Comparison of ENCODE assay signal across 34 cellular contexts in the genomic region with DNA sequence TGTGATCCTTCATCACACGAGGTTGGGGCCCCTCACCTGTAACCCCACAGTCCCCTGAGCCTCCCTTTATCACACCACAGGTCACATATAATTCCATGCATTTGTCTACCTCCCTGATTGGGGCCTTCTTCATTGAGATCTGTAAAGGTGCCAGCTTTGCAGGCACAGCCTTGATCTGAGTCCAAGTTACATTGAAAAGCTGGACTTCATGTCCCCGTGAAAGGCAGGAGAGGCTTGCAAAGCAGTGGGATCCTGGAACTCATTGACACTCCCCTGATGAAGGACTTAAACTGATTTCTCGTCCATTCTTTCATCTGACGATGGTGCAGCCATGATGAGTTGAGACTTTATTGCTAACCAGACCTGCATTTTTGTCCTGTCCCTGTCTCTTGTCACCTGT. TPM values are rescaled to one million over a fixed set of nuclear protein-coding genes. Genes with fewer than 3 reads are reported as not detected.
"Had no signal": no experiment of that assay in that cellular context is flagged by ENCODE, and none has a peak within 500 bp of the region (broad histone marks: within the 10 kb centered on the region; RNA-seq: fewer than 3 reads in every experiment).

No MANE protein-coding gene starts in this region.

- H3K4me1 Mint-ChIP-seq: activated CD4-positive, alpha-beta T cell treated with anti-CD3 and anti-CD28 coated beads for 36 hours; T-helper 17 cell had no signal

- DNase-seq: activated CD4-positive, alpha-beta memory T cell treated with anti-CD3 and anti-CD28 coated beads for 36 hours; activated CD4-positive, alpha-beta T cell treated with anti-CD3 and anti-CD28 coated beads for 36 hours; activated CD4-positive, alpha-beta T cell treated with anti-CD3 and anti-CD28 coated beads, Interleukin-2, amount 10 ng/mL, durations not matched to agents 24 days and 14 days; activated CD4-positive, CD25-positive, alpha-beta regulatory T cell; activated CD4-positive, CD25-positive, alpha-beta regulatory T cell treated with anti-CD3 and anti-CD28 coated beads, Interleukin-2, amount 50 U/mL, for 72 hours; activated CD8-positive, alpha-beta memory T cell treated with anti-CD3 and anti-CD28 coated beads, Interleukin-2, amount 50 U/mL, for 48 hours; activated effector memory CD4-positive, alpha-beta T cell treated with Interleukin-2 at 50 U/mL for 16 hours; activated gamma-delta T cell treated with Interleukin-2 at 50 U/mL for 16 hours; activated naive CD4-positive, alpha-beta T cell treated with anti-CD3 and anti-CD28 coated beads, Interleukin-2, amount 50 U/mL, for 16 hours; activated naive CD4-positive, alpha-beta T cell treated with Interleukin-2 at 50 U/mL for 16 hours; activated T-cell treated with anti-CD3 and anti-CD28 coated beads for 4 hours; activated T-cell treated with anti-CD3 and anti-CD28 coated beads, Interleukin-2, amount 50 U/mL, for 24 hours; activated T-cell treated with anti-CD3 and anti-CD28 coated beads, Interleukin-2, amount 50 U/mL, for 72 hours; amniotic stem cell; anterior cingulate cortex; brain microvascular endothelial cell; cortex of kidney; dermis blood vessel endothelial cell; effector CD4-positive, alpha-beta T cell; effector memory CD8-positive, alpha-beta T cell; erythroblast; foreskin keratinocyte; gastrocnemius medialis; glutamatergic neuron; heart left ventricle; T-helper 1 cell; T-helper 17 cell; T1000 had no signal

- H3K4me3 ChIP-seq: esophagus muscularis mucosa, gastrocnemius medialis, heart left ventricle had no signal

- H3K9me3 ChIP-seq: gastrocnemius medialis, heart left ventricle had no signal

- FAIRE-seq: astrocyte, bronchial epithelial cell, colon had no signal

- H3K36me3 ChIP-seq: brain microvascular endothelial cell, esophagus muscularis mucosa, gastrocnemius medialis, heart left ventricle had no signal

- H3K9me3 Mint-ChIP-seq: activated CD4-positive, alpha-beta T cell treated with anti-CD3 and anti-CD28 coated beads, Interleukin-2, amount 10 ng/mL, durations not matched to agents 24 days and 14 days had no signal

- H3K27ac ChIP-seq: brain microvascular endothelial cell, esophagus muscularis mucosa, foreskin keratinocyte, gastrocnemius medialis, heart left ventricle had no signal

- H3K27ac Mint-ChIP-seq: activated CD4-positive, alpha-beta memory T cell treated with anti-CD3 and anti-CD28 coated beads for 36 hours; activated CD4-positive, alpha-beta T cell treated with anti-CD3 and anti-CD28 coated beads for 36 hours; activated CD4-positive, alpha-beta T cell treated with anti-CD3 and anti-CD28 coated beads, Interleukin-2, amount 10 ng/mL, durations not matched to agents 24 days and 14 days; activated naive CD8-positive, alpha-beta T cell; activated T-cell treated with anti-CD3 and anti-CD28 coated beads, Interleukin-2, amount 50 U/mL, for 24 hours; activated T-cell treated with anti-CD3 and anti-CD28 coated beads, Interleukin-2, amount 50 U/mL, for 72 hours; effector memory CD8-positive, alpha-beta T cell; T-helper 17 cell; T-helper 2 cell treated with Interferon-gamma antibody and Interleukin-4, amounts not matched to agents 5 μg/mL and 100 μg/mL, for 36 hours had no signal

- H3K36me3 Mint-ChIP-seq: activated CD4-positive, alpha-beta memory T cell treated with anti-CD3 and anti-CD28 coated beads for 36 hours; activated naive CD8-positive, alpha-beta T cell had no signal

- H3K27me3 Mint-ChIP-seq: activated naive CD8-positive, alpha-beta T cell had no signal

- H3K4me1 ChIP-seq: foreskin keratinocyte had no signal

- H3K4me3 Mint-ChIP-seq: activated CD4-positive, alpha-beta memory T cell treated with anti-CD3 and anti-CD28 coated beads for 36 hours; activated CD4-positive, alpha-beta T cell treated with anti-CD3 and anti-CD28 coated beads for 36 hours; activated CD4-positive, alpha-beta T cell treated with anti-CD3 and anti-CD28 coated beads, Interleukin-2, amount 10 ng/mL, durations not matched to agents 24 days and 14 days; activated naive CD8-positive, alpha-beta T cell; activated T-cell treated with anti-CD3 and anti-CD28 coated beads, Interleukin-2, amount 50 U/mL, for 24 hours; activated T-cell treated with anti-CD3 and anti-CD28 coated beads, Interleukin-2, amount 50 U/mL, for 72 hours; effector memory CD8-positive, alpha-beta T cell; T-helper 17 cell; T-helper 2 cell treated with Interferon-gamma antibody and Interleukin-4, amounts not matched to agents 5 μg/mL and 100 μg/mL, for 36 hours had no signal

- ATAC-seq: activated CD4-positive, alpha-beta T cell treated with anti-CD3 and anti-CD28 coated beads for 36 hours; activated T-cell treated with anti-CD3 and anti-CD28 coated beads, Interleukin-2, amount 50 U/mL, for 72 hours; effector memory CD8-positive, alpha-beta T cell; foreskin keratinocyte; gastrocnemius medialis; heart left ventricle; T-helper 17 cell had no signal

RNA-seq across cellular contexts. Expression of gene SYT17, which starts 3.8 kb away (rescaled TPM):
- total RNA-seq: activated CD4-positive, alpha-beta T cell treated with anti-CD3 and anti-CD28 coated beads for 36 hours had no signal
